21 cellular contexts compared by ENCODE assay signal in genomic region chr3:22886394-22886793, GRCh38.
DNase-seq lines count a peak whose midpoint lies in the region; ATAC-seq and TF ChIP-seq lines count a peak whose summit lies in the region.
"Had no signal": no experiment of that assay in that cellular context is flagged by ENCODE, and none has a peak within 500 bp of the region (broad histone marks: within the 10 kb centered on the region; RNA-seq: fewer than 3 reads in every experiment).

No MANE protein-coding gene starts in this region.

- H3K36me3 Mint-ChIP-seq in naive thymus-derived CD4-positive, alpha-beta T cell, result no peaks in the 10 kb centered on the region
- H3K36me3 Mint-ChIP-seq in activated T-helper 2 cell treated with anti-CD3 and anti-CD28 coated beads, Interferon-gamma antibody, Interleukin-2, Interleukin-4, amounts not matched to agents 10 μg/mL and 5 μg/mL and 100 μg/mL, durations not matched to agents 14 hours and 24 hours and 36 hours (ENCODE audit: low read depth), result no peaks in the 10 kb centered on the region
- H3K36me3 Mint-ChIP-seq: CD8-positive, alpha-beta memory T cell had no signal

- no peak for TF ChIP-seq EP300 in gastroesophageal sphincter (IDR thresholded peaks at IDR 0.05)

- DNase-seq in NCI-H446 treated with DMSO at 0.1 percent for 48 hours (lab: John Stamatoyannopoulos, UW) (peak; percentile 37), medulla oblongata (ENCODE audit: extremely low spot score) (peak; percentile 34), superior temporal gyrus (ENCODE audit: extremely low spot score) (peak; percentile 35), NCI-H128 (lab: John Stamatoyannopoulos, UW; ENCODE audit: unreplicated experiment) (no peak)
- DNase-seq in naive thymus-derived CD4-positive, alpha-beta T cell, result no peak
- no peak for DNase-seq in activated T-helper 2 cell treated with anti-CD3 and anti-CD28 coated beads, Interferon-gamma antibody, Interleukin-2, Interleukin-4, amounts not matched to agents 10 μg/mL and 5 μg/mL and 100 μg/mL, durations not matched to agents 14 hours and 24 hours and 36 hours (ENCODE audit: low spot score)
- DNase-seq: activated CD4-positive, alpha-beta memory T cell treated with anti-CD3 and anti-CD28 coated beads, Interleukin-2, amount 10 ng/mL, durations not matched to agents 7 days and 5 days; activated naive CD4-positive, alpha-beta T cell treated with anti-CD3 and anti-CD28 coated beads, Interleukin-2, amount 50 U/mL, for 16 hours; activated T-cell treated with anti-CD3 and anti-CD28 coated beads, Interleukin-2, amount 50 U/mL, for 1 hour; CD8-positive, alpha-beta memory T cell; DND-41; KBM-7; kidney; NCI-H187 treated with DMSO at 0.1 percent for 48 hours; NCI-H524 treated with DMSO at 0.1 percent for 48 hours; nephron progenitor cell; SJCRH30 had no signal

- no peak overlapping the region for H3K27ac ChIP-seq in gastroesophageal sphincter
- no peak overlapping the region for H3K27ac ChIP-seq in naive thymus-derived CD4-positive, alpha-beta T cell (ENCODE audit: low read depth, low read length)
- H3K27ac ChIP-seq: coronary artery, SJCRH30 had no signal

- H3K9me3 Mint-ChIP-seq in naive thymus-derived CD4-positive, alpha-beta T cell, result peaks cover 0 to 4% (median 0%) of the 10 kb centered on the region in 11 donors
- H3K9me3 Mint-ChIP-seq in activated T-helper 2 cell treated with anti-CD3 and anti-CD28 coated beads, Interferon-gamma antibody, Interleukin-2, Interleukin-4, amounts not matched to agents 10 μg/mL and 5 μg/mL and 100 μg/mL, durations not matched to agents 14 hours and 24 hours and 36 hours, result no peaks in the 10 kb centered on the region
- H3K9me3 Mint-ChIP-seq: activated CD4-positive, alpha-beta memory T cell treated with anti-CD3 and anti-CD28 coated beads, Interleukin-2, amount 10 ng/mL, durations not matched to agents 7 days and 5 days; nephron progenitor cell; T-helper 1 cell treated with Interleukin-12 subunit alpha and Interleukin-12 subunit beta and Interleukin-4 antibody, amounts not matched to agents 30 μg/mL and 1 μg/mL, for 36 hours had no signal

- no peak overlapping the region for H3K4me3 Mint-ChIP-seq in naive thymus-derived CD4-positive, alpha-beta T cell
- H3K4me3 Mint-ChIP-seq in activated T-helper 2 cell treated with anti-CD3 and anti-CD28 coated beads, Interferon-gamma antibody, Interleukin-2, Interleukin-4, amounts not matched to agents 10 μg/mL and 5 μg/mL and 100 μg/mL, durations not matched to agents 14 hours and 24 hours and 36 hours (ENCODE audit: low read depth), result no peak overlapping the region
- H3K4me3 Mint-ChIP-seq: activated CD4-positive, alpha-beta memory T cell treated with anti-CD3 and anti-CD28 coated beads, Interleukin-2, amount 10 ng/mL, durations not matched to agents 7 days and 5 days; CD8-positive, alpha-beta memory T cell; nephron progenitor cell; T-helper 1 cell treated with Interleukin-12 subunit alpha and Interleukin-12 subunit beta and Interleukin-4 antibody, amounts not matched to agents 30 μg/mL and 1 μg/mL, for 36 hours had no signal

- intact Hi-C loops in naive thymus-derived CD4-positive, alpha-beta T cell (cut with micrococcal nuclease), result no loop called here
- intact Hi-C loops in activated T-helper 2 cell treated with anti-CD3 and anti-CD28 coated beads, Interferon-gamma antibody, Interleukin-2, Interleukin-4, amounts not matched to agents 10 μg/mL and 5 μg/mL and 100 μg/mL, durations not matched to agents 14 hours and 24 hours and 36 hours (cut with micrococcal nuclease), result no loop called here

- CTCF ChIA-PET in naive thymus-derived CD4-positive, alpha-beta T cell (lab: Charles Lee), result no interaction called here

- H3K27ac Mint-ChIP-seq in naive thymus-derived CD4-positive, alpha-beta T cell, result no peak overlapping the region
- H3K27ac Mint-ChIP-seq in activated T-helper 2 cell treated with anti-CD3 and anti-CD28 coated beads, Interferon-gamma antibody, Interleukin-2, Interleukin-4, amounts not matched to agents 10 μg/mL and 5 μg/mL and 100 μg/mL, durations not matched to agents 14 hours and 24 hours and 36 hours, result no peak overlapping the region
- H3K27ac Mint-ChIP-seq: activated CD4-positive, alpha-beta memory T cell treated with anti-CD3 and anti-CD28 coated beads, Interleukin-2, amount 10 ng/mL, durations not matched to agents 7 days and 5 days; CD8-positive, alpha-beta memory T cell; nephron progenitor cell; T-helper 1 cell treated with Interleukin-12 subunit alpha and Interleukin-12 subunit beta and Interleukin-4 antibody, amounts not matched to agents 30 μg/mL and 1 μg/mL, for 36 hours had no signal

- no peaks in the 10 kb centered on the region for H3K9me3 ChIP-seq in gastroesophageal sphincter
- H3K9me3 ChIP-seq in naive thymus-derived CD4-positive, alpha-beta T cell (ENCODE audit: control insufficient read depth in 2 of 3, low read length in 3 of 3), result no peaks in the 10 kb centered on the region
- H3K9me3 ChIP-seq: SJCRH30 had no signal

- no peaks in the 10 kb centered on the region for H3K4me1 Mint-ChIP-seq in naive thymus-derived CD4-positive, alpha-beta T cell
- H3K4me1 Mint-ChIP-seq in activated T-helper 2 cell treated with anti-CD3 and anti-CD28 coated beads, Interferon-gamma antibody, Interleukin-2, Interleukin-4, amounts not matched to agents 10 μg/mL and 5 μg/mL and 100 μg/mL, durations not matched to agents 14 hours and 24 hours and 36 hours (ENCODE audit: low read depth), result no peaks in the 10 kb centered on the region
- H3K4me1 Mint-ChIP-seq: activated CD4-positive, alpha-beta memory T cell treated with anti-CD3 and anti-CD28 coated beads, Interleukin-2, amount 10 ng/mL, durations not matched to agents 7 days and 5 days; CD8-positive, alpha-beta memory T cell; nephron progenitor cell had no signal

- H3K27me3 ChIP-seq in gastroesophageal sphincter, result no peaks in the 10 kb centered on the region
- H3K27me3 ChIP-seq in naive thymus-derived CD4-positive, alpha-beta T cell (ENCODE audit: control insufficient read depth in 2 of 2, insufficient read depth in 2 of 2, low read length in 2 of 2), result no peaks in the 10 kb centered on the region
- H3K27me3 ChIP-seq: SJCRH30 had no signal

- POLR2A ChIA-PET in naive thymus-derived CD4-positive, alpha-beta T cell (lab: Charles Lee), result no interaction called here

- TF ChIP-seq CTCF in gastroesophageal sphincter (IDR thresholded peaks at IDR 0.05), result no peak

- H3K36me3 ChIP-seq in gastroesophageal sphincter, result no peaks in the 10 kb centered on the region
- no peaks in the 10 kb centered on the region for H3K36me3 ChIP-seq in naive thymus-derived CD4-positive, alpha-beta T cell (ENCODE audit: control insufficient read depth in 2 of 3, insufficient read depth in 3 of 3, low read length in 3 of 3)
- H3K36me3 ChIP-seq: SJCRH30 had no signal

- TF ChIP-seq POLR2A in gastroesophageal sphincter (IDR thresholded peaks at IDR 0.05), result no peak

- peaks cover 0 to 7% (median 0%) of the 10 kb centered on the region in 5 donors for H3K27me3 Mint-ChIP-seq in naive thymus-derived CD4-positive, alpha-beta T cell
- H3K27me3 Mint-ChIP-seq in activated T-helper 2 cell treated with anti-CD3 and anti-CD28 coated beads, Interferon-gamma antibody, Interleukin-2, Interleukin-4, amounts not matched to agents 10 μg/mL and 5 μg/mL and 100 μg/mL, durations not matched to agents 14 hours and 24 hours and 36 hours (ENCODE audit: low read depth), result no peaks in the 10 kb centered on the region
- H3K27me3 Mint-ChIP-seq: activated CD4-positive, alpha-beta memory T cell treated with anti-CD3 and anti-CD28 coated beads, Interleukin-2, amount 10 ng/mL, durations not matched to agents 7 days and 5 days; CD8-positive, alpha-beta memory T cell had no signal

- H3K4me3 ChIP-seq in gastroesophageal sphincter, result no peak overlapping the region
- H3K4me3 ChIP-seq in naive thymus-derived CD4-positive, alpha-beta T cell (ENCODE audit: low read length), result no peak overlapping the region
- H3K4me3 ChIP-seq: coronary artery, SJCRH30 had no signal

- ATAC-seq in gastroesophageal sphincter, result peak; percentile 51
- no peak for ATAC-seq in naive thymus-derived CD4-positive, alpha-beta T cell
- ATAC-seq in HG03175 (IDR thresholded peaks at IDR 0.05; ENCODE audit: unreplicated experiment), result no peak

- 20 to 36% methylated on average over 1 to 2 of the region's 3 CpGs for WGBS in gastroesophageal sphincter (ENCODE audit: low coverage in 1 of 2), 2 donors

- H3K4me1 ChIP-seq in gastroesophageal sphincter, result peaks cover 0 to 14% (median 0%) of the 10 kb centered on the region in 3 donors
- no peaks in the 10 kb centered on the region for H3K4me1 ChIP-seq in naive thymus-derived CD4-positive, alpha-beta T cell (ENCODE audit: control insufficient read depth in 2 of 2, insufficient read depth in 2 of 2, low read length in 2 of 2)
- H3K4me1 ChIP-seq: SJCRH30 had no signal

Comparison
In these comparisons a context has a peak if more than half of its experiments do, and no peak if none do; other contexts are left out.
1. DNase-seq: peak in NCI-H446 treated with DMSO at 0.1 percent for 48 hours (single experiment), medulla oblongata (single experiment) and superior temporal gyrus (single experiment); none in naive thymus-derived CD4-positive, alpha-beta T cell (0 of 9), activated T-helper 2 cell treated with anti-CD3 and anti-CD28 coated beads, Interferon-gamma antibody, Interleukin-2, Interleukin-4, amounts not matched to agents 10 μg/mL and 5 μg/mL and 100 μg/mL, durations not matched to agents 14 hours and 24 hours and 36 hours (single experiment) and NCI-H128 (single experiment).